Comparison of ENCODE assay signal across 8 cellular contexts in genomic region chr9:127545196-127546124, GRCh38.
DNase-seq lines count a peak whose midpoint lies in the region; ATAC-seq, FAIRE-seq and TF ChIP-seq lines count a peak whose summit lies in the region.

No MANE protein-coding gene starts in this region.

- POLR2A ChIA-PET in activated CD8-positive, alpha-beta T cell treated with anti-CD3 and anti-CD28 coated beads, Interleukin-2, amount 10 ng/mL, durations not matched to agents 7 days and 5 days (lab: Charles Lee) = interaction anchor here (0.6 kb wide), 1 partner anchor 1830 kb away, joined by 3 read pairs; no protein-coding TSS in a partner anchor
- POLR2A ChIA-PET in activated CD8-positive, alpha-beta T cell treated with anti-CD3 and anti-CD28 coated beads for 36 hours (lab: Charles Lee) = interaction anchor here (0.6 to 0.7 kb wide), 2 partner anchors 12 to 15 kb away, joined by 3 read pairs; no protein-coding TSS in a partner anchor

- H3K27ac Mint-ChIP-seq in activated CD8-positive, alpha-beta T cell treated with anti-CD3 and anti-CD28 coated beads, Interleukin-2, amount 10 ng/mL, durations not matched to agents 7 days and 5 days = peak overlapping the region; percentile 73
- H3K27ac Mint-ChIP-seq in activated CD8-positive, alpha-beta T cell treated with anti-CD3 and anti-CD28 coated beads for 36 hours = no peak overlapping the region

- no peak for FAIRE-seq in frontal cortex (lab: Jason Lieb, UNC)

- in situ Hi-C loops in SK-MEL-5 (cut with HindIII; ENCODE audit: low pct_unique_long_range_greater_than_20kb, low sequenced_read_pairs) = no loop called here

- ATAC-seq in activated CD8-positive, alpha-beta T cell treated with anti-CD3 and anti-CD28 coated beads, Interleukin-2, amount 10 ng/mL, durations not matched to agents 7 days and 5 days = no peak
- ATAC-seq in activated CD8-positive, alpha-beta T cell treated with anti-CD3 and anti-CD28 coated beads for 36 hours = no peak
- ATAC-seq in HG02885 (IDR thresholded peaks at IDR 0.05; ENCODE audit: poor library complexity, unreplicated experiment) (no peak), HG02623 (IDR thresholded peaks at IDR 0.05; ENCODE audit: unreplicated experiment) (no peak)

- no peak overlapping the region for H3K4me3 Mint-ChIP-seq in activated CD8-positive, alpha-beta T cell treated with anti-CD3 and anti-CD28 coated beads, Interleukin-2, amount 10 ng/mL, durations not matched to agents 7 days and 5 days
- no peak overlapping the region for H3K4me3 Mint-ChIP-seq in activated CD8-positive, alpha-beta T cell treated with anti-CD3 and anti-CD28 coated beads for 36 hours

- H3K9me3 Mint-ChIP-seq in activated CD8-positive, alpha-beta T cell treated with anti-CD3 and anti-CD28 coated beads, Interleukin-2, amount 10 ng/mL, durations not matched to agents 7 days and 5 days (ENCODE audit: insufficient read depth) = no peaks in the 10 kb centered on the region
- no peaks in the 10 kb centered on the region for H3K9me3 Mint-ChIP-seq in activated CD8-positive, alpha-beta T cell treated with anti-CD3 and anti-CD28 coated beads for 36 hours

- no peak for DNase-seq in activated CD8-positive, alpha-beta T cell treated with anti-CD3 and anti-CD28 coated beads, Interleukin-2, amount 10 ng/mL, durations not matched to agents 7 days and 5 days
- DNase-seq in activated CD8-positive, alpha-beta T cell treated with anti-CD3 and anti-CD28 coated beads for 36 hours = no peak
- DNase-seq in SK-MEL-5 (ENCODE audit: low read depth, low spot score) (peak; percentile 82), frontal cortex (ENCODE audit: low spot score in 2 of 2) (peak; percentile 72 to 77), renal cortical epithelial cell (ENCODE audit: low read depth) (peak; percentile 98), GM19240 (ENCODE audit: insufficient read length, low spot score) (no peak)

- CTCF ChIA-PET in activated CD8-positive, alpha-beta T cell treated with anti-CD3 and anti-CD28 coated beads, Interleukin-2, amount 10 ng/mL, durations not matched to agents 7 days and 5 days (lab: Charles Lee) = interaction anchor here (1.5 kb wide), 1 partner anchor 19 kb away, joined by 6 read pairs; no protein-coding TSS in a partner anchor
- CTCF ChIA-PET in activated CD8-positive, alpha-beta T cell treated with anti-CD3 and anti-CD28 coated beads for 36 hours (lab: Charles Lee) = no interaction called here

- H3K36me3 Mint-ChIP-seq in activated CD8-positive, alpha-beta T cell treated with anti-CD3 and anti-CD28 coated beads, Interleukin-2, amount 10 ng/mL, durations not matched to agents 7 days and 5 days (ENCODE audit: low read depth) = peaks cover 24% of the 10 kb centered on the region
- no peaks in the 10 kb centered on the region for H3K36me3 Mint-ChIP-seq in activated CD8-positive, alpha-beta T cell treated with anti-CD3 and anti-CD28 coated beads for 36 hours (ENCODE audit: low read depth)

- H3K27me3 Mint-ChIP-seq in activated CD8-positive, alpha-beta T cell treated with anti-CD3 and anti-CD28 coated beads, Interleukin-2, amount 10 ng/mL, durations not matched to agents 7 days and 5 days (ENCODE audit: low read depth) = no peaks in the 10 kb centered on the region
- no peaks in the 10 kb centered on the region for H3K27me3 Mint-ChIP-seq in activated CD8-positive, alpha-beta T cell treated with anti-CD3 and anti-CD28 coated beads for 36 hours

- intact Hi-C loops in activated CD8-positive, alpha-beta T cell treated with anti-CD3 and anti-CD28 coated beads for 36 hours (cut with micrococcal nuclease) = no loop called here

- no peak for TF ChIP-seq CTCF in activated CD8-positive, alpha-beta T cell treated with anti-CD3 and anti-CD28 coated beads for 36 hours (IDR thresholded peaks at IDR 0.05)

- H3K4me1 Mint-ChIP-seq in activated CD8-positive, alpha-beta T cell treated with anti-CD3 and anti-CD28 coated beads, Interleukin-2, amount 10 ng/mL, durations not matched to agents 7 days and 5 days (ENCODE audit: low read depth) = peaks cover 61% of the 10 kb centered on the region
- H3K4me1 Mint-ChIP-seq in activated CD8-positive, alpha-beta T cell treated with anti-CD3 and anti-CD28 coated beads for 36 hours (ENCODE audit: low read depth) = no peaks in the 10 kb centered on the region

Comparison
In these comparisons a context has a peak if more than half of its experiments do, and no peak if none do; other contexts are left out.
1. DNase-seq: peak in SK-MEL-5 (single experiment), frontal cortex (2 of 2) and renal cortical epithelial cell (single experiment); none in activated CD8-positive, alpha-beta T cell treated with anti-CD3 and anti-CD28 coated beads, Interleukin-2, amount 10 ng/mL, durations not matched to agents 7 days and 5 days (single experiment), activated CD8-positive, alpha-beta T cell treated with anti-CD3 and anti-CD28 coated beads for 36 hours (single experiment) and GM19240 (single experiment).